Comparison of ENCODE assay signal across 20 cellular contexts in genomic region chr10:124230586-124231187, GRCh38.
DNase-seq lines count a peak whose midpoint lies in the region; ATAC-seq, FAIRE-seq and TF ChIP-seq lines count a peak whose summit lies in the region.
"Had no signal": no experiment of that assay in that cellular context is flagged by ENCODE, and none has a peak within 500 bp of the region (broad histone marks: within the 10 kb centered on the region; RNA-seq: fewer than 3 reads in every experiment).

No MANE protein-coding gene starts in this region.

- no peaks in the 10 kb centered on the region for H3K36me3 ChIP-seq in SJCRH30
- H3K36me3 ChIP-seq: gastrocnemius medialis, sigmoid colon, thoracic aorta had no signal

- peaks cover 12 to 26% of the 10 kb centered on the region in 2 donors for H3K9me3 Mint-ChIP-seq in activated naive CD4-positive, alpha-beta T cell treated with anti-CD3 and anti-CD28 coated beads, Interleukin-2, amount 50 U/mL, for 72 hours
- H3K9me3 Mint-ChIP-seq in activated naive CD4-positive, alpha-beta T cell treated with anti-CD3 and anti-CD28 coated beads for 36 hours, result peaks cover 10% of the 10 kb centered on the region
- H3K9me3 Mint-ChIP-seq in activated B cell treated with CpG ODN at 0.5 μM for 24 hours, result peaks cover 8% of the 10 kb centered on the region
- peaks cover 9 to 21% of the 10 kb centered on the region in 2 donors for H3K9me3 Mint-ChIP-seq in effector memory CD8-positive, alpha-beta T cell
- peaks cover 26% of the 10 kb centered on the region for H3K9me3 Mint-ChIP-seq in glutamatergic neuron (ENCODE audit: unreplicated experiment)

- no peak overlapping the region for H3K4me3 Mint-ChIP-seq in activated naive CD4-positive, alpha-beta T cell treated with anti-CD3 and anti-CD28 coated beads for 36 hours
- no peak overlapping the region for H3K4me3 Mint-ChIP-seq in activated B cell treated with CpG ODN at 0.5 μM for 24 hours
- peak overlapping the region; percentile 48 to 61 for H3K4me3 Mint-ChIP-seq in effector memory CD8-positive, alpha-beta T cell
- no peak overlapping the region for H3K4me3 Mint-ChIP-seq in glutamatergic neuron (ENCODE audit: unreplicated experiment)

- no peaks in the 10 kb centered on the region for H3K4me1 Mint-ChIP-seq in activated naive CD4-positive, alpha-beta T cell treated with anti-CD3 and anti-CD28 coated beads for 36 hours (ENCODE audit: low read depth)
- no peaks in the 10 kb centered on the region for H3K4me1 Mint-ChIP-seq in activated B cell treated with CpG ODN at 0.5 μM for 24 hours
- H3K4me1 Mint-ChIP-seq in effector memory CD8-positive, alpha-beta T cell (ENCODE audit: low read depth in 2 of 2), result peaks cover 3 to 8% of the 10 kb centered on the region in 2 donors
- H3K4me1 Mint-ChIP-seq in glutamatergic neuron (ENCODE audit: low read depth, unreplicated experiment), result no peaks in the 10 kb centered on the region

- no peak overlapping the region for H3K4me3 ChIP-seq in SJCRH30
- H3K4me3 ChIP-seq: gastrocnemius medialis, lung, sigmoid colon, thoracic aorta had no signal

- H3K9me3 ChIP-seq in SJCRH30 (replicated peaks), result no peaks in the 10 kb centered on the region; the same call in 1 of the 2 replicates
- H3K9me3 ChIP-seq: gastrocnemius medialis, thoracic aorta had no signal

- intact Hi-C loops in activated naive CD4-positive, alpha-beta T cell treated with anti-CD3 and anti-CD28 coated beads for 36 hours (cut with micrococcal nuclease), result loop anchor here (5.0 kb wide), 1 partner anchor 232 kb away; the partner anchor contains the start of gene LHPP
- intact Hi-C loops in activated B cell treated with CpG ODN at 0.5 μM for 24 hours (cut with micrococcal nuclease), result loop anchor here (5.0 kb wide), 1 partner anchor 517 kb away; no protein-coding TSS in a partner anchor

- H3K36me3 Mint-ChIP-seq in activated naive CD4-positive, alpha-beta T cell treated with anti-CD3 and anti-CD28 coated beads, Interleukin-2, amount 50 U/mL, for 72 hours, result no peaks in the 10 kb centered on the region
- H3K36me3 Mint-ChIP-seq in activated naive CD4-positive, alpha-beta T cell treated with anti-CD3 and anti-CD28 coated beads for 36 hours (ENCODE audit: low read depth), result no peaks in the 10 kb centered on the region
- H3K36me3 Mint-ChIP-seq in activated B cell treated with CpG ODN at 0.5 μM for 24 hours (ENCODE audit: low read depth), result peaks cover 2% of the 10 kb centered on the region
- peaks cover 63% of the 10 kb centered on the region for H3K36me3 Mint-ChIP-seq in effector memory CD8-positive, alpha-beta T cell (ENCODE audit: insufficient read depth)
- peaks cover 15% of the 10 kb centered on the region for H3K36me3 Mint-ChIP-seq in glutamatergic neuron (ENCODE audit: unreplicated experiment)

- no peak for ATAC-seq in activated naive CD4-positive, alpha-beta T cell treated with anti-CD3 and anti-CD28 coated beads, Interleukin-2, amount 50 U/mL, for 72 hours
- peak; percentile 3 for ATAC-seq in activated B cell treated with CpG ODN at 0.5 μM for 24 hours (ENCODE audit: low read depth)
- ATAC-seq in effector memory CD8-positive, alpha-beta T cell (replicated peaks), result no peak
- ATAC-seq: gastrocnemius medialis, PC-3 had no signal

- H3K27ac ChIP-seq in SJCRH30, result no peak overlapping the region
- H3K27ac ChIP-seq: gastrocnemius medialis, parathyroid adenoma, sigmoid colon, thoracic aorta had no signal

- H3K27ac Mint-ChIP-seq in activated naive CD4-positive, alpha-beta T cell treated with anti-CD3 and anti-CD28 coated beads, Interleukin-2, amount 50 U/mL, for 72 hours, result peak overlapping the region; percentile 43 to 87
- H3K27ac Mint-ChIP-seq in activated naive CD4-positive, alpha-beta T cell treated with anti-CD3 and anti-CD28 coated beads for 36 hours, result no peak overlapping the region
- H3K27ac Mint-ChIP-seq in activated B cell treated with CpG ODN at 0.5 μM for 24 hours (peak overlapping the region; percentile 74), glutamatergic neuron (ENCODE audit: unreplicated experiment) (no peak overlapping the region)
- H3K27ac Mint-ChIP-seq in effector memory CD8-positive, alpha-beta T cell, result peak overlapping the region; percentile 92 to 94

- FAIRE-seq in urothelium cell line (lab: Jason Lieb, UNC), result peak; percentile 87
- FAIRE-seq: GM12892 had no signal

- POLR2A ChIA-PET in activated B cell treated with CpG ODN at 0.5 μM for 24 hours (lab: Charles Lee), result interaction anchor here (1.2 kb wide), 1 partner anchor 123 kb away, joined by 3 read pairs; no protein-coding TSS in a partner anchor

- no peak for DNase-seq in activated naive CD4-positive, alpha-beta T cell treated with anti-CD3 and anti-CD28 coated beads, Interleukin-2, amount 50 U/mL, for 72 hours (ENCODE audit: low spot score in 2 of 2)
- no peak for DNase-seq in activated naive CD4-positive, alpha-beta T cell treated with anti-CD3 and anti-CD28 coated beads for 36 hours
- DNase-seq in activated B cell treated with CpG ODN at 0.5 μM for 24 hours (no peak), urothelium cell line (ENCODE audit: low spot score) (no peak), amniotic stem cell (lab: John Stamatoyannopoulos, UW) (no peak), SJCRH30 (no peak), glutamatergic neuron (no peak)
- DNase-seq in effector memory CD8-positive, alpha-beta T cell, result no peak
- DNase-seq: anterior cingulate cortex, NCI-H1092, NCI-H1930, NCI-H345, PC-3, SHP77 treated with DMSO at 0.1 percent for 48 hours, sigmoid colon had no signal

- CTCF ChIA-PET in activated naive CD4-positive, alpha-beta T cell treated with anti-CD3 and anti-CD28 coated beads for 36 hours (lab: Charles Lee), result interaction anchor here (0.8 to 1.5 kb wide), 2 partner anchors 158 to 235 kb away, joined by 3 read pairs; no protein-coding TSS in a partner anchor
- CTCF ChIA-PET in activated B cell treated with CpG ODN at 0.5 μM for 24 hours (lab: Charles Lee), result interaction anchor here (1.2 kb wide), 1 partner anchor 236 kb away, joined by 4 read pairs; no protein-coding TSS in a partner anchor

- H3K4me1 ChIP-seq in SJCRH30, result no peaks in the 10 kb centered on the region
- H3K4me1 ChIP-seq: parathyroid adenoma had no signal

- TF ChIP-seq CTCF in activated B cell treated with CpG ODN at 0.5 μM for 24 hours (IDR thresholded peaks at IDR 0.05) (no peak), glutamatergic neuron (IDR thresholded peaks at IDR 0.05; ENCODE audit: partially characterized antibody, unreplicated experiment) (no peak)

- no peaks in the 10 kb centered on the region for H3K27me3 ChIP-seq in SJCRH30
- H3K27me3 ChIP-seq: gastrocnemius medialis, sigmoid colon had no signal

- no peaks in the 10 kb centered on the region for H3K27me3 Mint-ChIP-seq in activated naive CD4-positive, alpha-beta T cell treated with anti-CD3 and anti-CD28 coated beads for 36 hours (ENCODE audit: low read depth)
- H3K27me3 Mint-ChIP-seq in activated B cell treated with CpG ODN at 0.5 μM for 24 hours (no peaks in the 10 kb centered on the region), glutamatergic neuron (ENCODE audit: unreplicated experiment) (peaks cover 16% of the 10 kb centered on the region)
- peaks cover 0 to 7% of the 10 kb centered on the region in 2 donors for H3K27me3 Mint-ChIP-seq in effector memory CD8-positive, alpha-beta T cell

Comparison
In these comparisons a context has a peak if more than half of its experiments do, and no peak if none do; other contexts are left out.
1. H3K27ac Mint-ChIP-seq: peak in activated naive CD4-positive, alpha-beta T cell treated with anti-CD3 and anti-CD28 coated beads, Interleukin-2, amount 50 U/mL, for 72 hours (2 of 2), activated B cell treated with CpG ODN at 0.5 μM for 24 hours (single experiment) and effector memory CD8-positive, alpha-beta T cell (2 of 2); none in activated naive CD4-positive, alpha-beta T cell treated with anti-CD3 and anti-CD28 coated beads for 36 hours (single experiment) and glutamatergic neuron (single experiment).
2. H3K4me3 Mint-ChIP-seq: peak in effector memory CD8-positive, alpha-beta T cell (2 of 2); none in activated naive CD4-positive, alpha-beta T cell treated with anti-CD3 and anti-CD28 coated beads for 36 hours (single experiment), activated B cell treated with CpG ODN at 0.5 μM for 24 hours (single experiment) and glutamatergic neuron (single experiment).